In genomic region chr10:102461187-102462054, GRCh38 we compare ENCODE assay signal across 8 cellular contexts. TPM values are rescaled to one million over a fixed set of nuclear protein-coding genes. Genes with fewer than 3 reads are reported as not detected.
DNase-seq lines count a peak whose midpoint lies in the region; ATAC-seq and TF ChIP-seq lines count a peak whose summit lies in the region.

No MANE protein-coding gene starts in this region.

- peaks cover 31% of the 10 kb centered on the region for H3K4me1 Mint-ChIP-seq in activated B cell treated with CpG ODN at 0.5 μM for 24 hours

- TF ChIP-seq CTCF in activated B cell treated with CpG ODN at 0.5 μM for 24 hours (IDR thresholded peaks at IDR 0.05) (no peak), cardiac fibroblast (IDR thresholded peaks at IDR 0.05; ENCODE audit: low read depth, low read length) (no peak)

- no peaks in the 10 kb centered on the region for H3K27me3 Mint-ChIP-seq in activated B cell treated with CpG ODN at 0.5 μM for 24 hours

- H3K36me3 Mint-ChIP-seq in activated B cell treated with CpG ODN at 0.5 μM for 24 hours (ENCODE audit: low read depth): no peaks in the 10 kb centered on the region

- H3K4me3 ChIP-seq in cardiac fibroblast (replicated peaks in 1 of 2; ENCODE audit: low read depth in 2 of 2, low read length in 2 of 2): peak overlapping the region; percentile 51 to 66

- CTCF ChIA-PET in activated B cell treated with CpG ODN at 0.5 μM for 24 hours (lab: Charles Lee): interaction anchor here (0.8 to 1.9 kb wide), 5 partner anchors 17 to 231 kb away, joined by 3 to 8 read pairs (median 7); no protein-coding TSS in a partner anchor

- peak; percentile 42 for TF ChIP-seq POLR2A in GM18526 (IDR thresholded peaks at IDR 0.05; ENCODE audit: extremely low read depth, insufficient read length)

- intact Hi-C loops in activated B cell treated with CpG ODN at 0.5 μM for 24 hours (cut with micrococcal nuclease): loop anchor here (1.0 to 2.0 kb wide), 7 partner anchors 11 to 220 kb away; partner anchors contain the start of genes ACTR1A, CUEDC2 and PITX3

- no peaks in the 10 kb centered on the region for H3K9me3 Mint-ChIP-seq in activated B cell treated with CpG ODN at 0.5 μM for 24 hours

- DNase-seq in A172 (ENCODE audit: low spot score) (peak; percentile 82), NCI-H2196 (lab: John Stamatoyannopoulos, UW; ENCODE audit: unreplicated experiment) (peak; percentile 87), activated B cell treated with CpG ODN at 0.5 μM for 24 hours (peak; percentile 90), cardiac fibroblast (ENCODE audit: low read depth in 2 of 2) (peak; percentile 79 to 87), iris pigment epithelial cell (ENCODE audit: low read depth) (peak; percentile 76)
- DNase-seq in stimulated activated CD4-positive, alpha-beta T cell treated with anti-CD3 and anti-CD28 coated beads, Interleukin-12 subunit alpha, Interleukin-12 subunit beta, amount 100 ng/mL, for 48 hours (ENCODE audit: low read depth in 2 of 3, low spot score in 1 of 3): peak; percentile 83 to 94 (median 86)

- peak overlapping the region; percentile 85 for H3K27ac Mint-ChIP-seq in activated B cell treated with CpG ODN at 0.5 μM for 24 hours

- POLR2A ChIA-PET in activated B cell treated with CpG ODN at 0.5 μM for 24 hours (lab: Charles Lee): interaction anchor here (0.6 to 4.3 kb wide), 17 partner anchors 11 to 230 kb away, joined by 3 to 51 read pairs (median 5); partner anchors contain the start of genes ACTR1A, C10orf95, CUEDC2 and FBXL15

- H3K4me3 Mint-ChIP-seq in activated B cell treated with CpG ODN at 0.5 μM for 24 hours: peak overlapping the region; percentile 88

- ATAC-seq in HG03103 (IDR thresholded peaks at IDR 0.05; ENCODE audit: low read depth, unreplicated experiment) (peak; percentile 77), activated B cell treated with CpG ODN at 0.5 μM for 24 hours (ENCODE audit: low read depth) (peak; percentile 99)

RNA-seq across cellular contexts. Expression of gene C10orf95, which starts 10.1 kb away (rescaled TPM):
- not detected in 2 replicates for total RNA-seq in A172 (2014; rRNA removed; shearing (Covaris generic))
- total RNA-seq in activated B cell treated with CpG ODN at 0.5 μM for 24 hours: 0.35 and 0.51 TPM in 2 replicates

RNA-seq across cellular contexts. Expression of gene CUEDC2, which starts 29.0 kb away (rescaled TPM):
- 121 and 123 TPM in 2 replicates for total RNA-seq in A172 (2014; rRNA removed; shearing (Covaris generic))
- 43.7 and 46.0 TPM in 2 replicates for total RNA-seq in activated B cell treated with CpG ODN at 0.5 μM for 24 hours

RNA-seq across cellular contexts. Expression of gene FBXL15, which starts 40.8 kb away (rescaled TPM):
- 14.6 and 20.0 TPM in 2 replicates for total RNA-seq in A172 (2014; rRNA removed; shearing (Covaris generic))
- total RNA-seq in activated B cell treated with CpG ODN at 0.5 μM for 24 hours: 15.7 and 18.9 TPM in 2 replicates

RNA-seq across cellular contexts. Expression of gene ACTR1A, which starts 41.1 kb away (rescaled TPM):
- total RNA-seq in A172 (2014; rRNA removed; shearing (Covaris generic)): 163 and 193 TPM in 2 replicates
- total RNA-seq in activated B cell treated with CpG ODN at 0.5 μM for 24 hours: 55.1 and 71.9 TPM in 2 replicates

RNA-seq across cellular contexts. Expression of gene SUFU, which starts 42.4 kb away (rescaled TPM):
- 3.7 and 4.9 TPM in 2 replicates for total RNA-seq in A172 (2014; rRNA removed; shearing (Covaris generic))
- total RNA-seq in activated B cell treated with CpG ODN at 0.5 μM for 24 hours: 5.7 and 7.4 TPM in 2 replicates

Comparison
In these comparisons a context has a peak if more than half of its experiments do, and no peak if none do; other contexts are left out.
1. Peak in every context shown above with its lines: DNase-seq, ATAC-seq and H3K4me3 ChIP-seq.